1 cellular context compared by ENCODE assay signal in genomic region chr10:84660340-84661159, GRCh38.
TF ChIP-seq lines count a peak whose summit lies in the region.

No MANE protein-coding gene starts in this region.

TF ChIP-seq in neural cell, 6 proteins besides CTCF, POLR2A, EP300 and RAD21:
- TF ChIP-seq REST (IDR thresholded peaks at IDR 0.05; ENCODE audit: borderline replicate concordance) (peak; percentile 58), POLR2AphosphoS5 (IDR thresholded peaks at IDR 0.05) (peak; percentile 34), SMC3 (conservative IDR thresholded peaks at IDR 0.05; ENCODE audit: poor library complexity) (no peak), TAF1 (IDR thresholded peaks at IDR 0.05; ENCODE audit: low read depth) (no peak), EZH2 (IDR thresholded peaks at IDR 0.05; ENCODE audit: borderline replicate concordance, insufficient read depth, low read length, poor library complexity, severe bottlenecking) (no peak), MXI1 (conservative IDR thresholded peaks at IDR 0.05; ENCODE audit: poor library complexity, severe bottlenecking) (no peak)
